29 cellular contexts compared by ENCODE assay signal in genomic region chr13:35309711-35310110, GRCh38.
DNase-seq lines count a peak whose midpoint lies in the region; ATAC-seq and TF ChIP-seq lines count a peak whose summit lies in the region.
"Had no signal": no experiment of that assay in that cellular context is flagged by ENCODE, and none has a peak within 500 bp of the region (broad histone marks: within the 10 kb centered on the region; RNA-seq: fewer than 3 reads in every experiment).

No MANE protein-coding gene starts in this region.

- H3K4me3 ChIP-seq in WERI-Rb-1 (ENCODE audit: low read depth, low read length), result peak overlapping the region; percentile 22
- H3K4me3 ChIP-seq: BLaER1, cardiac muscle cell, GM23338, left ventricle myocardium inferior, SJSA1, thoracic aorta had no signal

- no peak for ATAC-seq in left lobe of liver
- ATAC-seq: GM23338 had no signal

- DNase-seq in DMS 273 treated with DMSO at 0.1 percent for 48 hours (lab: John Stamatoyannopoulos, UW) (peak; percentile 87), NCI-H524 (lab: John Stamatoyannopoulos, UW) (peak; percentile 87 to 91), WERI-Rb-1 (peak; percentile 74), pons (ENCODE audit: low spot score) (peak; percentile 17), left lobe of liver (ENCODE audit: low spot score) (no peak), epidermal melanocyte (ENCODE audit: insufficient read length, low spot score) (no peak)
- no peak for DNase-seq in activated T-cell treated with anti-CD3 and anti-CD28 coated beads, Interleukin-2, amount 50 U/mL, for 1 hour
- DNase-seq: activated B cell treated with CpG ODN at 0.5 μM for 24 hours; activated CD4-positive, alpha-beta T cell treated with anti-CD3 and anti-CD28 coated beads, Interleukin-2, amount 50 U/mL, for 1 hour; activated effector memory CD4-positive, alpha-beta T cell treated with anti-CD3 and anti-CD28 coated beads, Interleukin-2, amount 50 U/mL, for 16 hours; activated naive CD8-positive, alpha-beta T cell treated with anti-CD3 and anti-CD28 coated beads, Interleukin-2, amount 10 ng/mL, durations not matched to agents 7 days and 5 days; activated T-cell treated with anti-CD3 and anti-CD28 coated beads, Interleukin-2, amount 50 U/mL, for 24 hours; aorta; cortex of kidney; DMS79; effector memory CD4-positive, alpha-beta T cell; GF-D8; Kasumi-1; left ventricle myocardium inferior; mesenchymal stem cell; MV-4-11; nephron progenitor cell; RPMI8226; T1000 had no signal

- no peaks in the 10 kb centered on the region for H3K9me3 ChIP-seq in WERI-Rb-1 (ENCODE audit: severe bottlenecking)
- H3K9me3 ChIP-seq: BLaER1, left ventricle myocardium inferior, SJSA1, thoracic aorta had no signal

- no peak for TF ChIP-seq CTCF in WERI-Rb-1 (IDR thresholded peaks at IDR 0.05; ENCODE audit: low read depth, low read length)

- H3K36me3 ChIP-seq in WERI-Rb-1, result no peaks in the 10 kb centered on the region; the same call in 1 of the 2 replicates
- H3K36me3 ChIP-seq: BLaER1, cardiac muscle cell, SJSA1, thoracic aorta had no signal

- no peaks in the 10 kb centered on the region for H3K27me3 ChIP-seq in WERI-Rb-1 (ENCODE audit: insufficient read depth, low read depth, severe bottlenecking)
- H3K27me3 ChIP-seq: BLaER1, cardiac muscle cell, SJSA1 had no signal

- peak overlapping the region; percentile 85 for H3K27ac ChIP-seq in WERI-Rb-1
- H3K27ac ChIP-seq: BLaER1, cardiac muscle cell, left ventricle myocardium inferior, SJSA1, thoracic aorta had no signal

Comparison
In these comparisons a context has a peak if more than half of its experiments do, and no peak if none do; other contexts are left out.
1. DNase-seq: peak in DMS 273 treated with DMSO at 0.1 percent for 48 hours (single experiment), NCI-H524 (2 of 2), WERI-Rb-1 (single experiment) and pons (single experiment); none in activated T-cell treated with anti-CD3 and anti-CD28 coated beads, Interleukin-2, amount 50 U/mL, for 1 hour (single experiment), left lobe of liver (single experiment) and epidermal melanocyte (single experiment).